Comparison of ENCODE assay signal across 19 cellular contexts in the genomic region with DNA sequence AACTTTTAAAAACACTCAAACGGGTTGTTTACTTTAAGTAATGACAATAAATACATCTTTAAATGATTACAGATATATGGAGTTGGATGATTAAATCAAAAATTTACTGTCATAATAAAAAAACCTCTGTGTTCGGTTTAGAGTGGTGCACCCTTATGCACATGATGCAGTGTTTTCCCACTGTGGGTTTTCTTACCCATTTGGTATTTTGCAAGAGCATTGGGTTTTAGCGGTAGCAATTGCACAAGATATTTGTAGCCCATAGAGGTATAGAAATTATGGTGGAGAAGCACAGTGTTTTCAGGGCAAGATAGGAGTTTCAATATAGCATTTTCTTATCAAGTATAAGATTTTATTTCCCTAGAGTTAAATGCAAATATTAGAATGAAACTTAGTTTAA.
A peak's percentile ranks its signal among the peaks of the same experiment; 100 is the strongest.
DNase-seq lines count a peak whose midpoint lies in the region; ATAC-seq, FAIRE-seq and TF ChIP-seq lines count a peak whose summit lies in the region.
"Had no signal": no experiment of that assay in that cellular context is flagged by ENCODE, and none has a peak within 500 bp of the region (broad histone marks: within the 10 kb centered on the region; RNA-seq: fewer than 3 reads in every experiment).

No MANE protein-coding gene starts in this region.

- TF ChIP-seq CTCF in HepG2 (CRISPR knock-in tag; IDR thresholded peaks at IDR 0.05): no peak
- TF ChIP-seq CTCF in right lobe of liver (IDR thresholded peaks at IDR 0.05): no peak

- H3K27me3 ChIP-seq in HepG2 (ENCODE audit: control insufficient read depth in 1 of 2, insufficient read depth in 2 of 2, low read length in 2 of 2): no peaks in the 10 kb centered on the region
- no peaks in the 10 kb centered on the region for H3K27me3 ChIP-seq in right lobe of liver
- no peaks in the 10 kb centered on the region for H3K27me3 ChIP-seq in naive thymus-derived CD4-positive, alpha-beta T cell (ENCODE audit: control insufficient read depth in 2 of 2, insufficient read depth in 2 of 2, low read length in 2 of 2)
- H3K27me3 ChIP-seq: BLaER1 had no signal

- no peak for TF ChIP-seq EP300 in HepG2 (IDR thresholded peaks at IDR 0.05; ENCODE audit: low read depth in 2 of 2, low read length in 2 of 2)
- TF ChIP-seq EP300 in HepG2 (CRISPR knock-in tag; IDR thresholded peaks at IDR 0.05; ENCODE audit: borderline replicate concordance): no peak

- no peak overlapping the region for H3K27ac Mint-ChIP-seq in naive thymus-derived CD4-positive, alpha-beta T cell
- H3K27ac Mint-ChIP-seq: CD14-positive monocyte; CD4-positive, alpha-beta memory T cell had no signal

- no peak overlapping the region for H3K4me2 ChIP-seq in HepG2 (ENCODE audit: low read depth, low read length)
- H3K4me2 ChIP-seq: BLaER1 had no signal

- H3K9ac ChIP-seq in HepG2 (ENCODE audit: insufficient read depth, low read depth, low read length): no peak overlapping the region
- H3K9ac ChIP-seq: BLaER1 had no signal

- no peak overlapping the region for H3K4me3 ChIP-seq in HepG2 (replicated peaks in 1 of 3; ENCODE audit: insufficient read depth in 1 of 3, low read depth in 2 of 3, low read length in 3 of 3)
- H3K4me3 ChIP-seq in right lobe of liver: no peak overlapping the region
- no peak overlapping the region for H3K4me3 ChIP-seq in naive thymus-derived CD4-positive, alpha-beta T cell (ENCODE audit: low read length)
- H3K4me3 ChIP-seq: BLaER1 had no signal

- BruUV-seq in HepG2 (replicated peaks; lab: Mats Ljungman, UMichigan): no TSS peak

- H4K20me1 ChIP-seq in HepG2 (ENCODE audit: insufficient read depth, low read length): no peaks in the 10 kb centered on the region
- H4K20me1 ChIP-seq: BLaER1 had no signal

- ATAC-seq in HepG2 (no peak), right lobe of liver (no peak), HG03571 (IDR thresholded peaks at IDR 0.05; ENCODE audit: unreplicated experiment) (no peak)
- peak; percentile 47 for ATAC-seq in naive thymus-derived CD4-positive, alpha-beta T cell
- ATAC-seq: HCT116 had no signal

- H3K27ac ChIP-seq in HepG2 (ENCODE audit: extremely low read length, insufficient read depth, low read length): no peak overlapping the region
- no peak overlapping the region for H3K27ac ChIP-seq in right lobe of liver
- H3K27ac ChIP-seq in naive thymus-derived CD4-positive, alpha-beta T cell (ENCODE audit: low read depth, low read length): no peak overlapping the region
- H3K27ac ChIP-seq: BLaER1 had no signal

- H3K4me3 Mint-ChIP-seq in naive thymus-derived CD4-positive, alpha-beta T cell: no peak overlapping the region
- H3K4me3 Mint-ChIP-seq: CD14-positive monocyte; CD4-positive, alpha-beta memory T cell had no signal

- H2AFZ ChIP-seq in HepG2 (ENCODE audit: low read length): no peak overlapping the region

- CTCF ChIA-PET in HepG2 (lab: Yijun Ruan, JAX; ENCODE audit: low intra/inter-chr PET ratio, low total read pairs): no interaction called here
- CTCF ChIA-PET in naive thymus-derived CD4-positive, alpha-beta T cell (lab: Charles Lee): no interaction called here

- in situ Hi-C loops in HepG2 (cut with HindIII; ENCODE audit: extremely low pct_ligation_motif_present, low pct_unique_long_range_greater_than_20kb): no loop called here

- no peaks in the 10 kb centered on the region for H3K9me3 ChIP-seq in HepG2 (ENCODE audit: low read length)
- no peaks in the 10 kb centered on the region for H3K9me3 ChIP-seq in right lobe of liver
- no peaks in the 10 kb centered on the region for H3K9me3 ChIP-seq in naive thymus-derived CD4-positive, alpha-beta T cell (ENCODE audit: control insufficient read depth in 2 of 3, low read length in 3 of 3)
- H3K9me3 ChIP-seq: BLaER1 had no signal

- no peak for TF ChIP-seq RAD21 in HepG2 (CRISPR knock-in tag; IDR thresholded peaks at IDR 0.05)

- intact Hi-C loops in HepG2 (cut with micrococcal nuclease; ENCODE audit: unreplicated experiment): no loop called here
- intact Hi-C loops in right lobe of liver (cut with DNase I): no loop called here
- intact Hi-C loops in naive thymus-derived CD4-positive, alpha-beta T cell (cut with micrococcal nuclease): no loop called here

- H3K9me3 Mint-ChIP-seq in naive thymus-derived CD4-positive, alpha-beta T cell: peaks cover 0 to 7% (median 0%) of the 10 kb centered on the region in 11 donors

- H3K79me2 ChIP-seq in HepG2 (ENCODE audit: insufficient read depth, low read length): no peaks in the 10 kb centered on the region

- POLR2A ChIA-PET in HepG2 (lab: Yijun Ruan, JAX): no interaction called here
- POLR2A ChIA-PET in naive thymus-derived CD4-positive, alpha-beta T cell (lab: Charles Lee): no interaction called here

- H3K4me1 ChIP-seq in HepG2 (ENCODE audit: insufficient read depth, low read length): no peaks in the 10 kb centered on the region
- H3K4me1 ChIP-seq in right lobe of liver: peaks cover 0 to 7% (median 0%) of the 10 kb centered on the region in 4 donors
- H3K4me1 ChIP-seq in naive thymus-derived CD4-positive, alpha-beta T cell (ENCODE audit: control insufficient read depth in 2 of 2, insufficient read depth in 2 of 2, low read length in 2 of 2): no peaks in the 10 kb centered on the region
- H3K4me1 ChIP-seq: BLaER1 had no signal

- no peak for TF ChIP-seq POLR2A in HepG2 (IDR thresholded peaks at IDR 0.05; ENCODE audit: insufficient read depth in 1 of 2, low read depth in 2 of 2, low read length in 2 of 2)
- TF ChIP-seq POLR2A in right lobe of liver (IDR thresholded peaks at IDR 0.05): no peak

- no peak for DNase-seq in HepG2 (ENCODE audit: low spot score)
- DNase-seq in right lobe of liver: no peak
- DNase-seq in MV-4-11 (lab: John Stamatoyannopoulos, UW): peak; percentile 85
- peak; percentile 7 for DNase-seq in NOMO-1 treated with dmso at 0.1 percent for 144 hours (lab: John Stamatoyannopoulos, UW; ENCODE audit: unreplicated experiment)
- no peak for DNase-seq in naive thymus-derived CD4-positive, alpha-beta T cell
- DNase-seq in NAMALWA (ENCODE audit: low spot score): no peak
- DNase-seq in NCI-H2227 treated with DMSO at 0.1 percent for 48 hours (lab: John Stamatoyannopoulos, UW): no peak
- DNase-seq: 8988T; CD4-positive, alpha-beta memory T cell; DMS153; DMS79; GDM1; GOT3; H7; IMR-90 had no signal

- H3K27me3 Mint-ChIP-seq in naive thymus-derived CD4-positive, alpha-beta T cell: no peaks in the 10 kb centered on the region
- H3K27me3 Mint-ChIP-seq: CD4-positive, alpha-beta memory T cell had no signal

- H3K36me3 ChIP-seq in HepG2 (replicated peaks in 1 of 2; ENCODE audit: control insufficient read depth in 1 of 2, insufficient read depth in 2 of 2, low read length in 2 of 2) (peaks cover 4 to 5% of the 10 kb centered on the region in 2 experiments; a peak in 2 of 5 replicates), right lobe of liver (no peaks in the 10 kb centered on the region)
- H3K36me3 ChIP-seq in naive thymus-derived CD4-positive, alpha-beta T cell (ENCODE audit: control insufficient read depth in 2 of 3, insufficient read depth in 3 of 3, low read length in 3 of 3): no peaks in the 10 kb centered on the region
- H3K36me3 ChIP-seq: BLaER1 had no signal

- no peaks in the 10 kb centered on the region for H3K4me1 Mint-ChIP-seq in naive thymus-derived CD4-positive, alpha-beta T cell

- FAIRE-seq in HepG2 (lab: Jason Lieb, UNC): no peak

- 94% methylated on average over 3 of the region's 3 CpGs for WGBS in HepG2 (ENCODE audit: low lambda C conversion rate)
- 78% methylated on average over 3 of the region's 3 CpGs for WGBS in right lobe of liver (ENCODE audit: insufficient coverage, low coverage, low lambda C conversion rate, missing lambda C conversion rate)

- H3K36me3 Mint-ChIP-seq in naive thymus-derived CD4-positive, alpha-beta T cell: no peaks in the 10 kb centered on the region

TF ChIP-seq in HepG2, 621 proteins besides CTCF, POLR2A, EP300 and RAD21:
- TF ChIP-seq ZBTB33 (CRISPR knock-in tag; IDR thresholded peaks at IDR 0.05): peak; percentile 85; the same call in 1 of the 2 replicates
- no peak for TF ChIP-seq NR3C1 (CRISPR knock-in tag; IDR thresholded peaks at IDR 0.05)
TF ChIP-seq in HepG2: peak in this region for 1.

Comparison
In these comparisons a context has a peak if more than half of its experiments do, and no peak if none do; other contexts are left out.
1. DNase-seq: peak in MV-4-11 (single experiment) and NOMO-1 treated with dmso at 0.1 percent for 144 hours (single experiment); none in HepG2 (single experiment), right lobe of liver (0 of 3), naive thymus-derived CD4-positive, alpha-beta T cell (0 of 9), NAMALWA (single experiment) and NCI-H2227 treated with DMSO at 0.1 percent for 48 hours (single experiment).